Comparison of ENCODE assay signal across 23 cellular contexts in genomic region chr9:618478-618877, GRCh38.
A peak's percentile ranks its signal among the peaks of the same experiment; 100 is the strongest.
DNase-seq lines count a peak whose midpoint lies in the region; ATAC-seq and TF ChIP-seq lines count a peak whose summit lies in the region.
"Had no signal": no experiment of that assay in that cellular context is flagged by ENCODE, and none has a peak within 500 bp of the region (broad histone marks: within the 10 kb centered on the region; RNA-seq: fewer than 3 reads in every experiment).

No MANE protein-coding gene starts in this region.

- H2AK5ac ChIP-seq in mesendoderm (ENCODE audit: low read length): no peak overlapping the region

- no CpG with 5 or more reads among the region's 5 CpGs for WGBS in mesendoderm (ENCODE audit: extremely low coverage, insufficient coverage, low lambda C conversion rate)
- WGBS in transverse colon (ENCODE audit: low coverage in 1 of 2), 2 donors: 76 to 93% methylated on average over 4 to 5 of the region's 5 CpGs

- intact Hi-C loops in MCF 10A (cut with micrococcal nuclease): loop anchor here (5.0 kb wide), 1 partner anchor 379 kb away; no protein-coding TSS in a partner anchor
- intact Hi-C loops in breast epithelium (cut with DNase I; ENCODE audit: low total_unique reads): no loop called here
- intact Hi-C loops in transverse colon (cut with DNase I; ENCODE audit: low total_unique reads): no loop called here

- no peaks in the 10 kb centered on the region for H3K9me3 ChIP-seq in breast epithelium
- no peaks in the 10 kb centered on the region for H3K9me3 ChIP-seq in transverse colon
- H3K9me3 ChIP-seq: testis had no signal

- no peak overlapping the region for H3K4ac ChIP-seq in mesendoderm (ENCODE audit: low read depth, low read length)

- no peak overlapping the region for H2BK15ac ChIP-seq in mesendoderm (replicated peaks; ENCODE audit: low read depth)

- no peak for ATAC-seq in HG03108 (IDR thresholded peaks at IDR 0.05; ENCODE audit: unreplicated experiment)
- ATAC-seq in natural killer cell treated with Interleukin-12 subunit alpha and Interleukin-12 subunit beta and Interleukin-15 and Interleukin-18, amount 100 ng/mL, for 72 hours: no peak
- ATAC-seq: left lobe of liver, natural killer cell had no signal

- DNase-seq in MCF 10A (ENCODE audit: unreplicated experiment) (peak; percentile 38), breast epithelium (ENCODE audit: low spot score in 2 of 2) (no peak), choroid plexus epithelial cell (ENCODE audit: low read depth) (peak; percentile 57), mesendoderm (no peak), transverse colon (no peak), NCI-H1930 (lab: John Stamatoyannopoulos, UW) (no peak)
- DNase-seq in natural killer cell treated with Interleukin-12 subunit alpha and Interleukin-12 subunit beta and Interleukin-15 and Interleukin-18, amount 100 ng/mL, for 72 hours (ENCODE audit: low spot score): no peak
- DNase-seq: activated CD4-positive, alpha-beta memory T cell treated with anti-CD3 and anti-CD28 coated beads for 36 hours; activated naive CD8-positive, alpha-beta T cell treated with anti-CD3 and anti-CD28 coated beads for 36 hours; activated T-cell treated with anti-CD3 and anti-CD28 coated beads, Interleukin-2, amount 50 U/mL, for 48 hours; CD8-positive, alpha-beta memory T cell; cortex of kidney; erythroblast; natural killer cell; NCI-H187 treated with DMSO at 0.1 percent for 48 hours; NCI-H524; PC-9; retina; stimulated activated CD4-positive, alpha-beta T cell treated with anti-CD3 and anti-CD28 coated beads, Interleukin-2, amount 100 ng/mL, for 24 hours; testis had no signal

- in situ Hi-C loops in transverse colon (cut with MboI; ENCODE audit: low pct_ligation_motif_present in 1 of 4, low pct_unique_long_range_greater_than_20kb in 1 of 4, low sequenced_read_pairs in 3 of 4): loop anchor here (10.0 to 25.0 kb wide), 3 partner anchors 146 to 394 kb away; partner anchors contain the start of gene DMRT3 (in 1 of the 4)

- H3K4me1 Mint-ChIP-seq in MCF 10A (ENCODE audit: insufficient read depth, unreplicated experiment): peaks cover 28% of the 10 kb centered on the region
- H3K4me1 Mint-ChIP-seq in natural killer cell treated with Interleukin-12 subunit alpha and Interleukin-12 subunit beta and Interleukin-15 and Interleukin-18, amount 100 ng/mL, for 72 hours (ENCODE audit: low read depth in 2 of 2): peaks cover 4 to 11% of the 10 kb centered on the region in 2 donors
- H3K4me1 Mint-ChIP-seq: activated naive CD8-positive, alpha-beta T cell treated with anti-CD3 and anti-CD28 coated beads for 36 hours had no signal

- H3K27ac ChIP-seq in breast epithelium: no peak overlapping the region
- no peak overlapping the region for H3K27ac ChIP-seq in mesendoderm (ENCODE audit: low read depth, low read length)
- peak overlapping the region; percentile 23 to 69 (median 50) for H3K27ac ChIP-seq in transverse colon
- H3K27ac ChIP-seq: 22Rv1, PC-9, testis had no signal

- H3K79me1 ChIP-seq in mesendoderm (ENCODE audit: low read length): no peaks in the 10 kb centered on the region

- H3K9ac ChIP-seq in mesendoderm (ENCODE audit: low read length): no peak overlapping the region

- H3K36me3 Mint-ChIP-seq in MCF 10A (ENCODE audit: insufficient read depth, unreplicated experiment): peaks cover 26% of the 10 kb centered on the region
- no peaks in the 10 kb centered on the region for H3K36me3 Mint-ChIP-seq in natural killer cell treated with Interleukin-12 subunit alpha and Interleukin-12 subunit beta and Interleukin-15 and Interleukin-18, amount 100 ng/mL, for 72 hours
- H3K36me3 Mint-ChIP-seq: activated CD4-positive, alpha-beta memory T cell treated with anti-CD3 and anti-CD28 coated beads for 36 hours; activated naive CD8-positive, alpha-beta T cell treated with anti-CD3 and anti-CD28 coated beads for 36 hours; natural killer cell had no signal

- no peaks in the 10 kb centered on the region for H3K9me3 Mint-ChIP-seq in MCF 10A (ENCODE audit: unreplicated experiment)
- no peaks in the 10 kb centered on the region for H3K9me3 Mint-ChIP-seq in natural killer cell treated with Interleukin-12 subunit alpha and Interleukin-12 subunit beta and Interleukin-15 and Interleukin-18, amount 100 ng/mL, for 72 hours
- H3K9me3 Mint-ChIP-seq: activated CD4-positive, alpha-beta memory T cell treated with anti-CD3 and anti-CD28 coated beads for 36 hours; activated naive CD8-positive, alpha-beta T cell treated with anti-CD3 and anti-CD28 coated beads for 36 hours; CD8-positive, alpha-beta memory T cell; natural killer cell had no signal

- no peaks in the 10 kb centered on the region for H3K27me3 Mint-ChIP-seq in MCF 10A (ENCODE audit: insufficient read depth, unreplicated experiment)
- peaks cover 7 to 10% of the 10 kb centered on the region in 2 donors for H3K27me3 Mint-ChIP-seq in natural killer cell treated with Interleukin-12 subunit alpha and Interleukin-12 subunit beta and Interleukin-15 and Interleukin-18, amount 100 ng/mL, for 72 hours
- H3K27me3 Mint-ChIP-seq: activated CD4-positive, alpha-beta memory T cell treated with anti-CD3 and anti-CD28 coated beads for 36 hours; activated naive CD8-positive, alpha-beta T cell treated with anti-CD3 and anti-CD28 coated beads for 36 hours had no signal

- H3K4me1 ChIP-seq in breast epithelium: no peaks in the 10 kb centered on the region
- H3K4me1 ChIP-seq in mesendoderm (ENCODE audit: control insufficient read depth, low read depth, low read length): peaks cover 2% of the 10 kb centered on the region
- peaks cover 4 to 29% (median 23%) of the 10 kb centered on the region in 4 donors for H3K4me1 ChIP-seq in transverse colon
- H3K4me1 ChIP-seq: testis had no signal

- no peak for TF ChIP-seq EP300 in transverse colon (IDR thresholded peaks at IDR 0.05; ENCODE audit: low read depth)

- H3K56ac ChIP-seq in mesendoderm (ENCODE audit: low read length): no peak overlapping the region

- H3K4me3 Mint-ChIP-seq in MCF 10A (ENCODE audit: unreplicated experiment): no peak overlapping the region
- H3K4me3 Mint-ChIP-seq in natural killer cell treated with Interleukin-12 subunit alpha and Interleukin-12 subunit beta and Interleukin-15 and Interleukin-18, amount 100 ng/mL, for 72 hours: no peak overlapping the region
- H3K4me3 Mint-ChIP-seq: activated CD4-positive, alpha-beta memory T cell treated with anti-CD3 and anti-CD28 coated beads for 36 hours; activated naive CD8-positive, alpha-beta T cell treated with anti-CD3 and anti-CD28 coated beads for 36 hours; CD8-positive, alpha-beta memory T cell; natural killer cell had no signal

- CTCF ChIA-PET in MCF 10A (lab: Yijun Ruan, JAX): interaction anchor here (0.6 to 1.6 kb wide), 5 partner anchors 17 to 391 kb away, joined by 3 to 6 read pairs (median 4); no protein-coding TSS in a partner anchor

- no peak for TF ChIP-seq CTCF in MCF 10A (IDR thresholded peaks at IDR 0.05; ENCODE audit: unreplicated experiment)
- TF ChIP-seq CTCF in breast epithelium (IDR thresholded peaks at IDR 0.05): no peak
- TF ChIP-seq CTCF in choroid plexus epithelial cell (conservative IDR thresholded peaks at IDR 0.05; ENCODE audit: low read depth, low read length): no peak
- TF ChIP-seq CTCF in transverse colon (IDR thresholded peaks at IDR 0.05): no peak

- H3K79me2 ChIP-seq in mesendoderm (ENCODE audit: control insufficient read depth, insufficient read depth, low read length): no peaks in the 10 kb centered on the region

- H4K5ac ChIP-seq in mesendoderm (ENCODE audit: low read length): no peak overlapping the region

- no peak overlapping the region for H2BK5ac ChIP-seq in mesendoderm (ENCODE audit: low read length)

- no TSS peak for BruUV-seq in MCF 10A (replicated peaks; lab: Mats Ljungman, UMichigan)

- peak overlapping the region; percentile 28 for H3K18ac ChIP-seq in mesendoderm (ENCODE audit: low read length)

- H3K4me2 ChIP-seq in mesendoderm (ENCODE audit: low read length): no peak overlapping the region
- H3K4me2 ChIP-seq: PC-9 had no signal

- no peak for TF ChIP-seq POLR2A in breast epithelium (IDR thresholded peaks at IDR 0.05)
- no peak for TF ChIP-seq POLR2A in transverse colon (IDR thresholded peaks at IDR 0.05)

- no peak overlapping the region for H2BK120ac ChIP-seq in mesendoderm (ENCODE audit: low read depth, low read length)

- POLR2A ChIA-PET in MCF 10A (lab: Yijun Ruan, JAX): interaction anchor here (0.6 to 2.0 kb wide), 6 partner anchors 12 to 193 kb away, joined by 3 to 10 read pairs (median 4); no protein-coding TSS in a partner anchor

- H3K36me3 ChIP-seq in breast epithelium (no peaks in the 10 kb centered on the region), mesendoderm (ENCODE audit: control insufficient read depth, insufficient read depth, low read length) (no peaks in the 10 kb centered on the region), transverse colon (no peaks in the 10 kb centered on the region)

- H3K23ac ChIP-seq in mesendoderm (ENCODE audit: low read length): no peak overlapping the region

- peak overlapping the region; percentile 83 for H3K27ac Mint-ChIP-seq in MCF 10A (ENCODE audit: low read depth, unreplicated experiment)
- H3K27ac Mint-ChIP-seq in natural killer cell treated with Interleukin-12 subunit alpha and Interleukin-12 subunit beta and Interleukin-15 and Interleukin-18, amount 100 ng/mL, for 72 hours: no peak overlapping the region
- H3K27ac Mint-ChIP-seq: activated CD4-positive, alpha-beta memory T cell treated with anti-CD3 and anti-CD28 coated beads for 36 hours; activated naive CD8-positive, alpha-beta T cell treated with anti-CD3 and anti-CD28 coated beads for 36 hours; CD8-positive, alpha-beta memory T cell; natural killer cell had no signal

- no peak overlapping the region for H3K4me3 ChIP-seq in breast epithelium
- no peak overlapping the region for H3K4me3 ChIP-seq in choroid plexus epithelial cell (ENCODE audit: low read depth, low read length)
- H3K4me3 ChIP-seq in mesendoderm (ENCODE audit: low read length): no peak overlapping the region
- no peak overlapping the region for H3K4me3 ChIP-seq in transverse colon
- H3K4me3 ChIP-seq: PC-9, testis had no signal

- H4K8ac ChIP-seq in mesendoderm (ENCODE audit: low read depth, low read length): no peak overlapping the region

- H3K27me3 ChIP-seq in breast epithelium: no peaks in the 10 kb centered on the region
- H3K27me3 ChIP-seq in mesendoderm (ENCODE audit: insufficient read depth, low read length, poor library complexity): no peaks in the 10 kb centered on the region
- H3K27me3 ChIP-seq in transverse colon: no peaks in the 10 kb centered on the region
- H3K27me3 ChIP-seq: testis had no signal

Comparison
In these comparisons a context has a peak if more than half of its experiments do, and no peak if none do; other contexts are left out.
1. DNase-seq: peak in MCF 10A (single experiment) and choroid plexus epithelial cell (single experiment); none in breast epithelium (0 of 2), mesendoderm (single experiment), transverse colon (single experiment), NCI-H1930 (0 of 2) and natural killer cell treated with Interleukin-12 subunit alpha and Interleukin-12 subunit beta and Interleukin-15 and Interleukin-18, amount 100 ng/mL, for 72 hours (single experiment).
2. H3K27ac ChIP-seq: peak in transverse colon (4 of 4); none in breast epithelium (0 of 2) and mesendoderm (single experiment).